15 cellular contexts compared by ENCODE assay signal in the genomic region with DNA sequence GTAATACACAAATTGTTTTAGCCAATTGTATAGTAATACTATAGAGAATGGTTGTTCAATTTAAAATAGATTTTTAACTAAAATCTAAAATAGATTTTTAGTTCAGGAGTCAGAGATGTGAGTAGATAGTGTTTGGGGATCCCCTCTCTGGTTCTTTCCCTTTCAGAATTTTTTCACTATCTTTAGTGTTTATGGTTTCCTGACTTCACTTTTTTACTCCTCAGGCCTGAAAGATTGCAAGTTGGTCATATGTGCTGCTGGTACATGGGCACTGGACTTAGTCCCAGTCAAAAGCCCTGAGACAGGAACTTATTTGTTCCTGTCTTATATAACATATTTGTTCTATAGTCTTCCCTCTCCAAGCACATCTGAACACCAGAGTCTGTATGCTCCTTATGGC.
"Had no signal": no experiment of that assay in that cellular context is flagged by ENCODE, and none has a peak within 500 bp of the region (broad histone marks: within the 10 kb centered on the region; RNA-seq: fewer than 3 reads in every experiment).

No MANE protein-coding gene starts in this region.

- H3K9me3 ChIP-seq: psoas muscle, stomach, thoracic aorta had no signal

- H3K36me3 Mint-ChIP-seq: activated CD8-positive, alpha-beta memory T cell treated with anti-CD3 and anti-CD28 coated beads, Interleukin-2, amount 10 ng/mL, durations not matched to agents 7 days and 5 days; activated naive CD8-positive, alpha-beta T cell treated with anti-CD3 and anti-CD28 coated beads for 36 hours had no signal

- ATAC-seq: activated CD8-positive, alpha-beta memory T cell treated with anti-CD3 and anti-CD28 coated beads, Interleukin-2, amount 10 ng/mL, durations not matched to agents 7 days and 5 days; left ventricle myocardium superior; psoas muscle had no signal

- H2AFZ ChIP-seq: hepatocyte had no signal

- H3K4me1 ChIP-seq: psoas muscle had no signal

- H3K4me2 ChIP-seq: hepatocyte had no signal

- H3K27me3 ChIP-seq: brain microvascular endothelial cell, hepatocyte, stomach had no signal

- H3K4me3 ChIP-seq: hepatocyte, psoas muscle, stomach, thoracic aorta had no signal

- DNase-seq: activated CD4-positive, alpha-beta T cell treated with anti-CD3 and anti-CD28 coated beads, Interleukin-2, amount 50 U/mL, for 48 hours; activated CD8-positive, alpha-beta memory T cell treated with anti-CD3 and anti-CD28 coated beads, Interleukin-2, amount 10 ng/mL, durations not matched to agents 7 days and 5 days; activated gamma-delta T cell; activated naive CD8-positive, alpha-beta T cell treated with anti-CD3 and anti-CD28 coated beads for 36 hours; activated T-cell treated with anti-CD3 and anti-CD28 coated beads, Interleukin-2, amount 50 U/mL, for 24 hours; brain microvascular endothelial cell; left ventricle myocardium superior; mesenchymal stem cell; nephron progenitor cell; psoas muscle; stimulated activated CD4-positive, alpha-beta T cell treated with anti-CD3 and anti-CD28 coated beads, Interleukin-4, amount 100 ng/mL, for 1 hour; stimulated activated CD8-positive, alpha-beta memory T cell treated with anti-CD3 and anti-CD28 coated beads, Interleukin-4, amount 100 ng/mL, for 48 hours; stomach had no signal

- H3K27ac ChIP-seq: brain microvascular endothelial cell, hepatocyte, psoas muscle, stomach, thoracic aorta had no signal

- H3K79me2 ChIP-seq: hepatocyte had no signal

- H3K4me3 Mint-ChIP-seq: activated CD8-positive, alpha-beta memory T cell treated with anti-CD3 and anti-CD28 coated beads, Interleukin-2, amount 10 ng/mL, durations not matched to agents 7 days and 5 days; activated naive CD8-positive, alpha-beta T cell treated with anti-CD3 and anti-CD28 coated beads for 36 hours; activated T-cell treated with anti-CD3 and anti-CD28 coated beads, Interleukin-2, amount 50 U/mL, for 24 hours; nephron progenitor cell had no signal

- H3K36me3 ChIP-seq: brain microvascular endothelial cell, stomach, thoracic aorta had no signal

- H3K27ac Mint-ChIP-seq: activated CD8-positive, alpha-beta memory T cell treated with anti-CD3 and anti-CD28 coated beads, Interleukin-2, amount 10 ng/mL, durations not matched to agents 7 days and 5 days; activated naive CD8-positive, alpha-beta T cell treated with anti-CD3 and anti-CD28 coated beads for 36 hours; activated T-cell treated with anti-CD3 and anti-CD28 coated beads, Interleukin-2, amount 50 U/mL, for 24 hours; nephron progenitor cell had no signal

- H3K9me3 Mint-ChIP-seq: activated naive CD8-positive, alpha-beta T cell treated with anti-CD3 and anti-CD28 coated beads for 36 hours; activated T-cell treated with anti-CD3 and anti-CD28 coated beads, Interleukin-2, amount 50 U/mL, for 24 hours; nephron progenitor cell had no signal
